ENCODE assay signal across 17 cellular contexts in the genomic region with DNA sequence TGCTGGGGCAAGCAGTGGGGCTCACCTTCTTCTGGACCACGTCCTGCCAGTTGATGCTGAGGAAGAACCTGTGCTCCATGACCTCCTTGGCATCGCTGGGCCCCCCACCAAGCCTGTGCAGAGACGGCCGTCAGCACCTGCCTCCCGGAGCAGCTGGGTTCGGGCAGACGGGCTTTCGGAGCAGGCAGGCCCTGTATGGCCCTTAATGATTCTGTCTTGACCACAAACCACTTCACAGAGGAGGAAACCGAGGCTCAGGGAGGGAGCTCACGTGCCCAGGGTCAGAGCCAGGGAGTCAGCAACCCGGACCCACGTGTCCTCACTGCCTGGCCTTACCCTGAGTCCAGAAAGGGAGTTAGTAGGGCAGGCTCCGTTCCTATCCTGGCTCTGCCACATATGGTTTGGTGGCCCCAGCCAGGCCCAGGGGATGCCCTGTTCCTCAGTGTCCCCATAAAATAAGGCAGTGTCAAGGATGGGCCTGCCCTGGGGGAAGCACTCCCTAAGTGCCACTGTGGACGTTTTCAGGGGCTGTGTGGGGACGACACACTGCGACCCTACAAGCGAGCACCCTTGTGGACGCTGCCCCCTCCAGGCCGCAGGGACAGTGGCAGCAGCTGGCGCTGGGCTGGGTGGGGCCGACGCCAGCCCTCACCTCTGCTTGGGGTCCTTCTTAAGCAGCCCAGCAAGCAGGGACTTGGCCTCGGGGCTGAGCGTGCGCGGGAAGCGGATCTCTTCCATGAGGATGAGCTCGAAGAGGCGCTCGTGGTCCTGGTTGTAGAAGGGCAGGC. TPM values are rescaled to one million over a fixed set of nuclear protein-coding genes. Genes with fewer than 3 reads are reported as not detected.
A peak's percentile ranks its signal among the peaks of the same experiment; 100 is the strongest.
DNase-seq lines count a peak whose midpoint lies in the region; FAIRE-seq and TF ChIP-seq lines count a peak whose summit lies in the region.
"Had no signal": no experiment of that assay in that cellular context is flagged by ENCODE, and none has a peak within 500 bp of the region (broad histone marks: within the 10 kb centered on the region; RNA-seq: fewer than 3 reads in every experiment).

No MANE protein-coding gene starts in this region.

- no peak overlapping the region for H3K4me2 ChIP-seq in MM.1S (ENCODE audit: low read depth, low read length)
- no peak overlapping the region for H3K4me2 ChIP-seq in H1 (ENCODE audit: insufficient read depth in 1 of 2, low read depth in 2 of 2, low read length in 2 of 2)
- H3K4me2 ChIP-seq in osteoblast (ENCODE audit: insufficient read depth, low read length), result no peak overlapping the region

- no peak overlapping the region for H3K18ac ChIP-seq in H1 (ENCODE audit: extremely low read depth, low read length)

- no peak overlapping the region for H3K56ac ChIP-seq in H1 (replicated peaks; ENCODE audit: insufficient read length, low read depth, low read length)

- H3F3A ChIP-seq in MM.1S (ENCODE audit: insufficient read depth, low read length), result no peaks in the 10 kb centered on the region

- no peak for TF ChIP-seq POLR2A in H1 (IDR thresholded peaks at IDR 0.05; ENCODE audit: control extremely low read depth in 1 of 2, low read depth in 2 of 2, low read length in 2 of 2)

- H2BK120ac ChIP-seq in H1 (replicated peaks; ENCODE audit: low read depth, low read length), result no peak overlapping the region

- no peak overlapping the region for H3K9ac ChIP-seq in MM.1S (ENCODE audit: low read length)
- H3K9ac ChIP-seq in H1 (replicated peaks in 1 of 4; ENCODE audit: extremely low read depth in 1 of 4, low read depth in 3 of 4, low read length in 3 of 4), result no peak overlapping the region

- H3K23ac ChIP-seq in H1 (ENCODE audit: insufficient read length), result no peak overlapping the region

- no peak overlapping the region for H4K91ac ChIP-seq in H1 (replicated peaks; ENCODE audit: insufficient read length, low read length)

- no peaks in the 10 kb centered on the region for H3K23me2 ChIP-seq in H1 (ENCODE audit: low read depth, low read length)

- no peak overlapping the region for H2BK12ac ChIP-seq in H1 (ENCODE audit: low read depth, low read length)

- H3K4me1 Mint-ChIP-seq in mesothelial cell of epicardium, result peaks cover 12% of the 10 kb centered on the region

- H3K27me3 ChIP-seq in MM.1S (replicated peaks; ENCODE audit: insufficient read depth, low read length) (no peaks in the 10 kb centered on the region), H1 (replicated peaks in 1 of 4; ENCODE audit: control insufficient read depth in 3 of 4, extremely low read depth in 1 of 4, insufficient read depth in 3 of 4, low read length in 3 of 4) (no peaks in the 10 kb centered on the region), osteoblast (ENCODE audit: insufficient read depth, low read length) (no peaks in the 10 kb centered on the region)
- H3K27me3 ChIP-seq: heart right ventricle, SJCRH30, spleen had no signal

- no peaks in the 10 kb centered on the region for H3K9me3 ChIP-seq in MM.1S (replicated peaks; ENCODE audit: insufficient read depth, low read length)
- no peaks in the 10 kb centered on the region for H3K9me3 ChIP-seq in H1 (ENCODE audit: insufficient read depth in 2 of 2, low read depth in 1 of 2, low read length in 1 of 2)
- H3K9me3 ChIP-seq in osteoblast (ENCODE audit: low read depth, low read length), result no peaks in the 10 kb centered on the region
- H3K9me3 ChIP-seq: heart right ventricle, SJCRH30, spleen had no signal

- H3K36me3 ChIP-seq in MM.1S (replicated peaks; ENCODE audit: insufficient read depth, low read length) (no peaks in the 10 kb centered on the region), H1 (ENCODE audit: control insufficient read depth in 2 of 4, insufficient read depth in 4 of 4, low read length in 3 of 4) (peaks cover 3 to 22% (median 8%) of the 10 kb centered on the region in 4 experiments; a peak in 6 of 8 replicates), osteoblast (ENCODE audit: insufficient read depth, low read length) (peaks cover 25% of the 10 kb centered on the region)

- H4K20me1 ChIP-seq in MM.1S (ENCODE audit: insufficient read depth, low read length) (no peaks in the 10 kb centered on the region), H1 (replicated peaks in 1 of 2; ENCODE audit: control insufficient read depth in 1 of 2, insufficient read depth in 2 of 2, low read length in 2 of 2) (peaks cover 0 to 9% of the 10 kb centered on the region in 2 experiments), osteoblast (ENCODE audit: insufficient read depth, low read length) (peaks cover 5% of the 10 kb centered on the region)

- peaks cover 12% of the 10 kb centered on the region for H3K36me3 Mint-ChIP-seq in mesothelial cell of epicardium

- no peak overlapping the region for H3K14ac ChIP-seq in H1 (ENCODE audit: insufficient read length)

- peak; percentile 31; the same call in 1 of the 3 replicates for TF ChIP-seq CTCF in GM12872 (IDR thresholded peaks at IDR 0.05; ENCODE audit: insufficient read depth, low read depth, low read length)
- 0 out of 2 replicates have a peak, but pooled peaks have one; percentile 15 for TF ChIP-seq CTCF in MM.1S (IDR thresholded peaks at IDR 0.05; ENCODE audit: low read length)
- TF ChIP-seq CTCF in H1 (IDR thresholded peaks at IDR 0.05; ENCODE audit: control extremely low read depth in 1 of 3, insufficient read depth in 1 of 3, low read depth in 1 of 3, low read length in 3 of 3), result peak; percentile 77 to 91 (median 77)
- peak; percentile 13 for TF ChIP-seq CTCF in osteoblast (IDR thresholded peaks at IDR 0.05; ENCODE audit: extremely low read depth, low read depth, low read length)
- TF ChIP-seq CTCF in mesothelial cell of epicardium (IDR thresholded peaks at IDR 0.05; ENCODE audit: unreplicated experiment), result no peak

- no peaks in the 10 kb centered on the region; the same call in 1 of the 2 replicates for H3K79me1 ChIP-seq in H1 (ENCODE audit: low read depth, low read length)

- H3K9me3 Mint-ChIP-seq in mesothelial cell of epicardium, result no peaks in the 10 kb centered on the region

- H3K4me3 ChIP-seq in MM.1S (ENCODE audit: low read length) (no peak overlapping the region), H1 (ENCODE audit: extremely low read depth in 1 of 4, insufficient read depth in 2 of 4, low read depth in 3 of 4, low read length in 4 of 4) (no peak overlapping the region), osteoblast (ENCODE audit: insufficient read depth, low read length) (no peak overlapping the region)
- H3K4me3 ChIP-seq: heart right ventricle, SJCRH30, spleen had no signal

- H3K79me2 ChIP-seq in MM.1S (ENCODE audit: low read length) (no peaks in the 10 kb centered on the region), H1 (ENCODE audit: control insufficient read depth in 1 of 2, insufficient read depth in 2 of 2, low read length in 2 of 2) (no peaks in the 10 kb centered on the region), osteoblast (ENCODE audit: insufficient read depth, low read length) (no peaks in the 10 kb centered on the region)

- H4K8ac ChIP-seq in H1 (ENCODE audit: extremely low read depth, insufficient read depth, low read length), result peak overlapping the region; percentile 79

- H3K4me1 ChIP-seq in MM.1S (ENCODE audit: low read length) (no peaks in the 10 kb centered on the region), H1 (replicated peaks in 1 of 4; ENCODE audit: control insufficient read depth in 3 of 4, insufficient read depth in 4 of 4, low read length in 3 of 4) (peaks cover 0 to 20% (median 13%) of the 10 kb centered on the region in 4 experiments; a peak in 6 of 7 replicates), osteoblast (ENCODE audit: insufficient read depth, low read length) (no peaks in the 10 kb centered on the region)
- H3K4me1 ChIP-seq: SJCRH30 had no signal

- H3K4me3 Mint-ChIP-seq in mesothelial cell of epicardium, result no peak overlapping the region

- no peak overlapping the region for H2BK15ac ChIP-seq in H1 (ENCODE audit: low read length)

- H3K27ac Mint-ChIP-seq in mesothelial cell of epicardium, result no peak overlapping the region

- POLR2A ChIA-PET in H1 (lab: Charles Lee; ENCODE audit: partially characterized antibody), result interaction anchor here (1.3 kb wide), 1 partner anchor 47 kb away, joined by 3 read pairs; no protein-coding TSS in a partner anchor

- CTCF ChIA-PET in H1 (lab: Charles Lee; ENCODE audit: partially characterized antibody), result interaction anchor here (0.6 to 3.5 kb wide), 18 partner anchors 9 to 96 kb away, joined by 3 to 13 read pairs (median 5); partner anchors contain the start of genes CCNP, MAP3K10 and TTC9B

- WGBS in H1 (ENCODE audit: extremely low coverage in 1 of 2, insufficient coverage in 1 of 2, insufficient read length in 1 of 2, insufficient replicate concordance in 2 of 2, low coverage in 1 of 2, low lambda C conversion rate in 2 of 2, missing lambda C conversion rate in 1 of 2), 2 experiments, result 84% methylated on average over 30 of the region's 30 CpGs; no CpG with 5 or more reads in 1 of the 2 experiments

- no peak for TF ChIP-seq EP300 in H1 (IDR thresholded peaks at IDR 0.05; ENCODE audit: borderline replicate concordance in 1 of 2, low read depth in 2 of 2, low read length in 2 of 2)

- no peak overlapping the region for H2BK20ac ChIP-seq in H1 (ENCODE audit: low read length)

- H3K27ac ChIP-seq in MM.1S (ENCODE audit: low read length) (no peak overlapping the region), H1 (ENCODE audit: low read depth, low read length) (no peak overlapping the region), osteoblast (ENCODE audit: low read depth, low read length) (no peak overlapping the region)
- H3K27ac ChIP-seq: heart right ventricle, SJCRH30, spleen had no signal

- no peak overlapping the region for H4K5ac ChIP-seq in H1 (ENCODE audit: insufficient read length, low read depth, low read length)

- no peak overlapping the region for H2AFZ ChIP-seq in MM.1S (ENCODE audit: low read length)
- no peak overlapping the region for H2AFZ ChIP-seq in H1 (ENCODE audit: low read length)
- H2AFZ ChIP-seq in osteoblast (ENCODE audit: low read length), result no peak overlapping the region

- no peak for DNase-seq in MM.1S
- DNase-seq in H1 (ENCODE audit: low read depth in 1 of 2, low spot score in 2 of 2), result no peak
- DNase-seq in osteoblast (ENCODE audit: insufficient read length, low spot score, missing footprints), result peak; percentile 81
- DNase-seq in NCI-H2196 (lab: John Stamatoyannopoulos, UW; ENCODE audit: unreplicated experiment), result no peak
- no peak for DNase-seq in SHP77 (lab: John Stamatoyannopoulos, UW)
- no peak for DNase-seq in mesothelial cell of epicardium (ENCODE audit: low spot score in 2 of 2, unreplicated experiment in 2 of 2)
- DNase-seq: activated naive CD4-positive, alpha-beta T cell treated with anti-CD3 and anti-CD28 coated beads, Interleukin-2, amount 50 U/mL, for 16 hours; caudate nucleus; heart right ventricle; Karpas-422; NCI-H2029; nucleus accumbens; SJCRH30; spleen had no signal

- TF ChIP-seq RAD21 in H1 (IDR thresholded peaks at IDR 0.05 in 1 of 2, conservative IDR thresholded peaks at IDR 0.05 in 1 of 2; ENCODE audit: low read depth in 2 of 2, low read length in 2 of 2), result peak; percentile 57 to 73

- no peaks in the 10 kb centered on the region for H3K27me3 Mint-ChIP-seq in mesothelial cell of epicardium (ENCODE audit: low read depth)

- no peaks in the 10 kb centered on the region for H3K9me2 ChIP-seq in MM.1S (replicated peaks; ENCODE audit: insufficient read depth, low read length)

- FAIRE-seq in H1 (lab: Jason Lieb, UNC), result no peak
- FAIRE-seq: GM12892 had no signal

- no peak overlapping the region for H2AK5ac ChIP-seq in H1 (ENCODE audit: low read depth, low read length)

- peak overlapping the region; percentile 18; the same call in 1 of the 2 replicates for H2BK5ac ChIP-seq in H1 (ENCODE audit: low read depth, low read length)

- no peak overlapping the region for H3K4ac ChIP-seq in H1 (replicated peaks; ENCODE audit: insufficient read length, low read depth, low read length)

RNA-seq across cellular contexts. Expression of gene CCNP, which starts 8.9 kb away (rescaled TPM):
- total RNA-seq in H1 (2021; fragmentation: NEBNext Ultra II Directional; extraction: Animal tissue kit (Norgen Biotek cat#: 25700)), result 0.63 and 1.9 TPM in 2 replicates
- polyA plus RNA-seq in H1 (2011; rRNA removed), result 2.1 and 4.6 TPM in 2 replicates
- 2.6 TPM for polyA plus RNA-seq in H1 (2011; cell fraction: cytosol; rRNA removed)
- 3.3 TPM for polyA plus RNA-seq in H1 (2011; cell fraction: nucleus; rRNA removed)
- polyA plus RNA-seq in H1 (2012, experiment 1 of 2), result 1.2 to 2.1 TPM (median 1.7 TPM) in 4 replicates
- polyA plus RNA-seq in H1 (2012, experiment 2 of 2), result 1.0 TPM
- polyA plus RNA-seq in H1 (2013, experiment 1 of 2), result 0.87 TPM
- polyA plus RNA-seq in H1 (2013, experiment 2 of 2), result 0.81 TPM
- polyA minus RNA-seq in H1 (2011; rRNA and poly(A)+ RNA removed), result 0.28 and 0.66 TPM in 2 replicates
- 2.8 TPM for polyA minus RNA-seq in H1 (2011; cell fraction: cytosol; rRNA and poly(A)+ RNA removed)
- 1.2 TPM for polyA minus RNA-seq in H1 (2011; cell fraction: nucleus; rRNA and poly(A)+ RNA removed)
- total RNA-seq in osteoblast, result 0.29 TPM in 1 of 2 replicates, not detected in the other
- 0.98 to 1.8 TPM (median 1.0 TPM) in 3 replicates for total RNA-seq in mesothelial cell of epicardium
- total RNA-seq: heart right ventricle, SJCRH30 had no signal

RNA-seq across cellular contexts. Expression of gene TTC9B, which starts 17.2 kb away (rescaled TPM):
- not detected in 2 replicates for total RNA-seq in H1 (2021; fragmentation: NEBNext Ultra II Directional; extraction: Animal tissue kit (Norgen Biotek cat#: 25700))
- 0.24 and 0.26 TPM in 2 replicates for polyA plus RNA-seq in H1 (2011; rRNA removed)
- polyA plus RNA-seq in H1 (2011; cell fraction: cytosol; rRNA removed), result 0.22 TPM
- 0.13 TPM for polyA plus RNA-seq in H1 (2011; cell fraction: nucleus; rRNA removed)
- polyA plus RNA-seq in H1 (2012, experiment 1 of 2), result 0.25 to 0.59 TPM (median 0.46 TPM) in 3 of 4 replicates, not detected in the other
- polyA plus RNA-seq in H1 (2012, experiment 2 of 2), result 0.10 TPM
- 0.28 TPM for polyA plus RNA-seq in H1 (2013, experiment 1 of 2)
- 0.18 TPM for polyA plus RNA-seq in H1 (2013, experiment 2 of 2)
- polyA minus RNA-seq in H1 (2011; rRNA and poly(A)+ RNA removed), result not detected in 2 replicates
- not detected for polyA minus RNA-seq in H1 (2011; cell fraction: cytosol; rRNA and poly(A)+ RNA removed)
- polyA minus RNA-seq in H1 (2011; cell fraction: nucleus; rRNA and poly(A)+ RNA removed), result 0.30 TPM
- total RNA-seq in osteoblast (not detected in 2 replicates), mesothelial cell of epicardium (not detected in 3 replicates)
- total RNA-seq: heart right ventricle, SJCRH30, spleen, subcutaneous adipose tissue had no signal
- polyA plus RNA-seq: heart right ventricle, spleen had no signal

RNA-seq across cellular contexts. Expression of gene MAP3K10, which starts 44.2 kb away (rescaled TPM):
- 15.9 and 18.3 TPM in 2 replicates for total RNA-seq in H1 (2021; fragmentation: NEBNext Ultra II Directional; extraction: Animal tissue kit (Norgen Biotek cat#: 25700))
- 4.9 and 9.2 TPM in 2 replicates for polyA plus RNA-seq in H1 (2011; rRNA removed)
- 8.4 TPM for polyA plus RNA-seq in H1 (2011; cell fraction: cytosol; rRNA removed)
- polyA plus RNA-seq in H1 (2011; cell fraction: nucleus; rRNA removed), result 30.4 TPM
- 10.2 to 16.6 TPM (median 13.2 TPM) in 4 replicates for polyA plus RNA-seq in H1 (2012, experiment 1 of 2)
- 6.7 TPM for polyA plus RNA-seq in H1 (2012, experiment 2 of 2)
- polyA plus RNA-seq in H1 (2013, experiment 1 of 2), result 8.6 TPM
- 7.6 TPM for polyA plus RNA-seq in H1 (2013, experiment 2 of 2)
- 6.4 and 8.4 TPM in 2 replicates for polyA minus RNA-seq in H1 (2011; rRNA and poly(A)+ RNA removed)
- 11.9 TPM for polyA minus RNA-seq in H1 (2011; cell fraction: cytosol; rRNA and poly(A)+ RNA removed)
- polyA minus RNA-seq in H1 (2011; cell fraction: nucleus; rRNA and poly(A)+ RNA removed), result 18.3 TPM
- total RNA-seq in osteoblast (8.3 and 9.8 TPM in 2 replicates), mesothelial cell of epicardium (30.7 to 32.7 TPM (median 31.4 TPM) in 3 replicates)

RNA-seq across cellular contexts. Expression of gene AKT2, which starts 49.7 kb away (rescaled TPM):
- 137 and 151 TPM in 2 replicates for total RNA-seq in H1 (2021; fragmentation: NEBNext Ultra II Directional; extraction: Animal tissue kit (Norgen Biotek cat#: 25700))
- polyA plus RNA-seq in H1 (2011; rRNA removed), result 183 and 252 TPM in 2 replicates
- polyA plus RNA-seq in H1 (2011; cell fraction: cytosol; rRNA removed), result 155 TPM
- 441 TPM for polyA plus RNA-seq in H1 (2011; cell fraction: nucleus; rRNA removed)
- polyA plus RNA-seq in H1 (2012, experiment 1 of 2), result 88.9 to 168 TPM (median 110 TPM) in 4 replicates
- polyA plus RNA-seq in H1 (2012, experiment 2 of 2), result 68.5 TPM
- polyA plus RNA-seq in H1 (2013, experiment 1 of 2), result 95.7 TPM
- polyA plus RNA-seq in H1 (2013, experiment 2 of 2), result 92.0 TPM
- polyA minus RNA-seq in H1 (2011; rRNA and poly(A)+ RNA removed), result 126 and 143 TPM in 2 replicates
- 85.3 TPM for polyA minus RNA-seq in H1 (2011; cell fraction: cytosol; rRNA and poly(A)+ RNA removed)
- polyA minus RNA-seq in H1 (2011; cell fraction: nucleus; rRNA and poly(A)+ RNA removed), result 82.5 TPM
- 115 and 118 TPM in 2 replicates for total RNA-seq in osteoblast
- total RNA-seq in mesothelial cell of epicardium, result 192 to 200 TPM (median 194 TPM) in 3 replicates
